In the genomic region with DNA sequence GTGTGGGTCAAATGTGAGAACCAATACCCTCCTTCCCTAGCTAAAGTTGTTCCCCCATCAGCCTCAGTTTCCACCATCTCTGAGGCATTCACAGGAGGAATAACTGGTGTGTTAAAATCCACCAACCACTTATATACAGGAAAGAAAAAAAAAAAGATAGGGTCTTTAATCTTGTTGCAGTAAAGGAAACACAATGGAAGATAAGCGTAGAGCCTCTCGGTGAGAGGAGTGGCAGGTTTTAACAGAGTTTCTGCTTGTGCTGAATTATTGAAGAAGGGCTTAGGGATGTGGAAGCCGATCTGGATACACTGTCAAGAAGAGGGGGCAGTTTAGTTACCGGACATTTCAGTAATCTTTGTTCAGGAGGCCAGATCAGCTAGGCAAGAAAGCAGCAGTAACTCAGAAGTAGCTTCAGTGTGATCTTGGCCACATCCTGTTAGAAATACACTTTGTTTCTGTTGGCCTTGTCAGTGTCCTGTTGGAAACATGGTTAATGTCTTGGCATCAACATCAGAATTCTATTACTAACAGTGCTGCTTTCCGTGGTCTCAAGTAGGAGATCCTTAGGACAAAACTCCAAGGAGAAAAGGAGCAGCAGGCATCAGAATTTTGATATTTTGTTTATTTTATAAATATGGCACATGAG, we compare ENCODE assay signal across 7 cellular contexts. TPM values are rescaled to one million over a fixed set of nuclear protein-coding genes. Genes with fewer than 3 reads are reported as not detected.
A peak's percentile ranks its signal among the peaks of the same experiment; 100 is the strongest.
DNase-seq lines count a peak whose midpoint lies in the region; ATAC-seq and TF ChIP-seq lines count a peak whose summit lies in the region.
"Not testable (repeated sequence)": the region's sequence is repeated elsewhere in the genome, so short reads cannot be mapped to it uniquely, and the experiment has no call there.

No MANE protein-coding gene starts in this region.

- peak overlapping the region; percentile 70 for H3K27ac Mint-ChIP-seq in activated naive CD8-positive, alpha-beta T cell treated with anti-CD3 and anti-CD28 coated beads for 36 hours

- H2AFZ ChIP-seq in SK-N-SH (ENCODE audit: low read depth): not testable (repeated sequence)

- H3K36me3 ChIP-seq in SK-N-SH (replicated peaks in 1 of 2; ENCODE audit: control insufficient read depth in 1 of 2, insufficient read depth in 2 of 2, low read length in 1 of 2); mucosa of descending colon (ENCODE audit: low read depth); skeletal muscle tissue (ENCODE audit: control insufficient read depth in 3 of 3, insufficient read depth in 3 of 3, low read length in 3 of 3): not testable (repeated sequence)

- peaks cover 37% of the 10 kb centered on the region for H3F3A ChIP-seq in SK-N-SH (replicated peaks; ENCODE audit: insufficient read depth)

- TF ChIP-seq EP300 in SK-N-SH (IDR thresholded peaks at IDR 0.05; ENCODE audit: borderline replicate concordance in 1 of 2, low read depth in 1 of 2, low read length in 1 of 2): not testable (repeated sequence)

- H3K9me2 ChIP-seq in SK-N-SH: not testable (repeated sequence)

- peaks cover 60% of the 10 kb centered on the region for H3K79me2 ChIP-seq in SK-N-SH (ENCODE audit: insufficient read depth)

- intact Hi-C loops in Right ventricle myocardium inferior (cut with DNase I); mucosa of descending colon (cut with DNase I, micrococcal nuclease): not testable (repeated sequence)

- H3K9me3 ChIP-seq in SK-N-SH; mucosa of descending colon; skeletal muscle tissue (ENCODE audit: control insufficient read depth in 3 of 3, low read length in 3 of 3): not testable (repeated sequence)

- not testable (repeated sequence) for H3K4me3 Mint-ChIP-seq in activated naive CD8-positive, alpha-beta T cell treated with anti-CD3 and anti-CD28 coated beads for 36 hours

- peak overlapping the region; percentile 59; the same call in 1 of the 2 replicates for H3K9ac ChIP-seq in SK-N-SH
- peak overlapping the region in 1 of 3 donors; percentile 33 for H3K9ac ChIP-seq in skeletal muscle tissue (ENCODE audit: low read depth in 1 of 3, low read length in 3 of 3)

- H3K27me3 Mint-ChIP-seq in activated naive CD8-positive, alpha-beta T cell treated with anti-CD3 and anti-CD28 coated beads for 36 hours: not testable (repeated sequence)

- POLR2A ChIA-PET in SK-N-SH (lab: Yijun Ruan, JAX): not testable (repeated sequence)

- peak overlapping the region; percentile 79 for H3K4me2 ChIP-seq in SK-N-SH

- peak; percentile 69 for ATAC-seq in Right ventricle myocardium inferior
- ATAC-seq in mucosa of descending colon: peak; percentile 6

- H3K4me1 Mint-ChIP-seq in activated naive CD8-positive, alpha-beta T cell treated with anti-CD3 and anti-CD28 coated beads for 36 hours: peaks cover 45% of the 10 kb centered on the region

- not testable (repeated sequence) for H3K9me3 Mint-ChIP-seq in activated naive CD8-positive, alpha-beta T cell treated with anti-CD3 and anti-CD28 coated beads for 36 hours

- not testable (repeated sequence) for H3K27me3 ChIP-seq in SK-N-SH (ENCODE audit: insufficient read depth); skeletal muscle tissue (ENCODE audit: control insufficient read depth in 3 of 3, insufficient read depth in 3 of 3, low read length in 3 of 3)

- H3K4me3 ChIP-seq in SK-N-SH (ENCODE audit: low read depth in 2 of 2, low read length in 1 of 2): peak overlapping the region in 1 of 2 experiments; percentile 28; a peak in 1 of 4 replicates
- not testable (repeated sequence) for H3K4me3 ChIP-seq in mucosa of descending colon; skeletal muscle tissue (ENCODE audit: low read length in 3 of 3)

- 56% methylated on average over 5 of the region's 5 CpGs for WGBS in SK-N-SH (ENCODE audit: low lambda C conversion rate)

- CTCF ChIA-PET in SK-N-SH (lab: Yijun Ruan, JAX): not testable (repeated sequence)

- peaks cover 24% of the 10 kb centered on the region for H3K36me3 Mint-ChIP-seq in activated naive CD8-positive, alpha-beta T cell treated with anti-CD3 and anti-CD28 coated beads for 36 hours

- not testable (repeated sequence) for TF ChIP-seq RAD21 in SK-N-SH (IDR thresholded peaks at IDR 0.05; ENCODE audit: low read length)

- peak overlapping the region; percentile 84 to 92 for H3K27ac ChIP-seq in SK-N-SH (ENCODE audit: low read depth in 2 of 2, low read length in 1 of 2)
- H3K27ac ChIP-seq in skeletal muscle tissue (ENCODE audit: low read depth, low read length): peak overlapping the region; percentile 32

- H3K4me1 ChIP-seq in SK-N-SH (ENCODE audit: control insufficient read depth in 1 of 2, insufficient read depth in 2 of 2, low read depth in 1 of 2, low read length in 1 of 2): peaks cover 0 to 34% of the 10 kb centered on the region in 2 experiments
- H3K4me1 ChIP-seq in mucosa of descending colon (ENCODE audit: low read depth): peaks cover 20% of the 10 kb centered on the region
- H3K4me1 ChIP-seq in skeletal muscle tissue (ENCODE audit: control insufficient read depth in 3 of 3, insufficient read depth in 3 of 3, low read length in 3 of 3): peaks cover 5 to 15% (median 11%) of the 10 kb centered on the region in 3 donors

- DNase-seq in GM04503 (ENCODE audit: low read depth): peak; percentile 39
- DNase-seq in SK-N-SH; activated naive CD8-positive, alpha-beta T cell treated with anti-CD3 and anti-CD28 coated beads for 36 hours; Right ventricle myocardium inferior (ENCODE audit: missing footprints); mucosa of descending colon: not testable (repeated sequence)
- peak; percentile 20 for DNase-seq in dedifferentiated amniotic fluid mesenchymal stem cell (ENCODE audit: extremely low spot score)

- H4K20me1 ChIP-seq in SK-N-SH (ENCODE audit: insufficient read depth): not testable (repeated sequence)

- TF ChIP-seq CTCF in SK-N-SH (IDR thresholded peaks at IDR 0.05); mucosa of descending colon (IDR thresholded peaks at IDR 0.05): not testable (repeated sequence)

TF ChIP-seq in SK-N-SH, 30 proteins besides CTCF, POLR2A, EP300 and RAD21:
- TF ChIP-seq TCF12 (IDR thresholded peaks at IDR 0.05): peak; percentile 81
- TF ChIP-seq SIN3A (IDR thresholded peaks at IDR 0.05; ENCODE audit: borderline replicate concordance, low read depth, low read length): peak; percentile 33; the same call in 1 of the 2 replicates
- TF ChIP-seq NFIC (IDR thresholded peaks at IDR 0.05; ENCODE audit: borderline replicate concordance): peak; percentile 71
- TF ChIP-seq, protein P1, sequence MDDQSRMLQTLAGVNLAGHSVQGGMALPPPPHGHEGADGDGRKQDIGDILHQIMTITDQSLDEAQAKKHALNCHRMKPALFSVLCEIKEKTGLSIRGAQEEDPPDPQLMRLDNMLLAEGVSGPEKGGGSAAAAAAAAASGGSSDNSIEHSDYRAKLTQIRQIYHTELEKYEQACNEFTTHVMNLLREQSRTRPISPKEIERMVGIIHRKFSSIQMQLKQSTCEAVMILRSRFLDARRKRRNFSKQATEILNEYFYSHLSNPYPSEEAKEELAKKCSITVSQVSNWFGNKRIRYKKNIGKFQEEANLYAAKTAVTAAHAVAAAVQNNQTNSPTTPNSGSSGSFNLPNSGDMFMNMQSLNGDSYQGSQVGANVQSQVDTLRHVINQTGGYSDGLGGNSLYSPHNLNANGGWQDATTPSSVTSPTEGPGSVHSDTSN (IDR thresholded peaks at IDR 0.05): peak; percentile 79
TF ChIP-seq in SK-N-SH: peak in this region for 4; not testable (repeated sequence) for 26.

RNA-seq across cellular contexts. Expression of a gene that starts 40.7 kb away (rescaled TPM):
- polyA plus RNA-seq in SK-N-SH (2012; rRNA removed): 0.10 TPM in 1 of 2 replicates, not detected in the other
- 0.03 and 0.05 TPM in 2 replicates for polyA plus RNA-seq in SK-N-SH (2012; cell fraction: cytosol; rRNA removed)
- polyA plus RNA-seq in SK-N-SH (2012; cell fraction: nucleus; rRNA removed): 0.20 and 0.39 TPM in 2 replicates
- total RNA-seq in activated naive CD8-positive, alpha-beta T cell treated with anti-CD3 and anti-CD28 coated beads for 36 hours: under 1 TPM; 0.12 to 0.14 TPM
- not detected for total RNA-seq in Right ventricle myocardium inferior
- under 1 TPM in 2 of 3 donors, not detected in 1; 0.20 to 0.51 TPM for total RNA-seq in mucosa of descending colon
- not detected for total RNA-seq in skeletal muscle tissue

RNA-seq across cellular contexts. Expression of a gene that starts 43.3 kb away (rescaled TPM):
- polyA plus RNA-seq in SK-N-SH (2012; rRNA removed): 10.3 and 11.7 TPM in 2 replicates
- polyA plus RNA-seq in SK-N-SH (2012; cell fraction: cytosol; rRNA removed): 9.6 and 9.7 TPM in 2 replicates
- 7.1 and 9.0 TPM in 2 replicates for polyA plus RNA-seq in SK-N-SH (2012; cell fraction: nucleus; rRNA removed)
- total RNA-seq in activated naive CD8-positive, alpha-beta T cell treated with anti-CD3 and anti-CD28 coated beads for 36 hours: 10 to 100 TPM; 11.0 to 13.2 TPM
- total RNA-seq in Right ventricle myocardium inferior (7.5 TPM), mucosa of descending colon (10 to 100 TPM; 10.9 to 17.4 (median 17.3) TPM), skeletal muscle tissue (4.2 TPM)
